In genomic region chr9:29965834-29966233, GRCh38 we compare ENCODE assay signal across 16 cellular contexts.
DNase-seq lines count a peak whose midpoint lies in the region; ATAC-seq and TF ChIP-seq lines count a peak whose summit lies in the region.
"Had no signal": no experiment of that assay in that cellular context is flagged by ENCODE, and none has a peak within 500 bp of the region (broad histone marks: within the 10 kb centered on the region; RNA-seq: fewer than 3 reads in every experiment).

No MANE protein-coding gene starts in this region.

- H3K27me3 ChIP-seq in BE2C: no peaks in the 10 kb centered on the region
- no peaks in the 10 kb centered on the region for H3K27me3 ChIP-seq in smooth muscle cell (ENCODE audit: low read depth)
- no peaks in the 10 kb centered on the region for H3K27me3 ChIP-seq in MG63
- H3K27me3 ChIP-seq: BLaER1 treated with 17β-estradiol and CSF1 and Interleukin-3, amounts not matched to agents 10 nM and 100 nM had no signal

- H3K9me3 ChIP-seq in BE2C (no peaks in the 10 kb centered on the region), smooth muscle cell (replicated peaks; ENCODE audit: low read depth) (no peaks in the 10 kb centered on the region), MG63 (no peaks in the 10 kb centered on the region)
- H3K9me3 ChIP-seq: BLaER1 treated with 17β-estradiol and CSF1 and Interleukin-3, amounts not matched to agents 10 nM and 100 nM; HAP-1 had no signal

- no peak overlapping the region for H3K4me3 ChIP-seq in BE2C (ENCODE audit: low read depth, low read length)
- no peak overlapping the region for H3K4me3 ChIP-seq in smooth muscle cell
- H3K4me3 ChIP-seq in MG63: no peak overlapping the region
- H3K4me3 ChIP-seq: BLaER1 treated with 17β-estradiol and CSF1 and Interleukin-3, amounts not matched to agents 10 nM and 100 nM; GM12878; GM23248; HAP-1 had no signal

- DNase-seq in BE2C (peak; percentile 22), islet precursor cell (peak; percentile 55), smooth muscle cell (lab: John Stamatoyannopoulos, UW; ENCODE audit: unreplicated experiment) (no peak), MG63 (no peak), dermis blood vessel endothelial cell (no peak)
- DNase-seq in activated T-helper 2 cell treated with anti-CD3 and anti-CD28 coated beads, Interferon-gamma antibody, Interleukin-2, Interleukin-4, amounts not matched to agents 10 μg/mL and 5 μg/mL and 100 μg/mL, durations not matched to agents 14 hours and 24 hours and 36 hours (ENCODE audit: low spot score): no peak
- DNase-seq: 8988T; CD8-positive, alpha-beta T cell; COR-L47; DMS 273 treated with DMSO at 0.1 percent for 48 hours; DND-41; GM23248 had no signal

- H3K27me3 Mint-ChIP-seq in activated T-helper 2 cell treated with anti-CD3 and anti-CD28 coated beads, Interferon-gamma antibody, Interleukin-2, Interleukin-4, amounts not matched to agents 10 μg/mL and 5 μg/mL and 100 μg/mL, durations not matched to agents 14 hours and 24 hours and 36 hours (ENCODE audit: low read depth): no peaks in the 10 kb centered on the region

- H3K36me3 Mint-ChIP-seq in activated T-helper 2 cell treated with anti-CD3 and anti-CD28 coated beads, Interferon-gamma antibody, Interleukin-2, Interleukin-4, amounts not matched to agents 10 μg/mL and 5 μg/mL and 100 μg/mL, durations not matched to agents 14 hours and 24 hours and 36 hours (ENCODE audit: low read depth): no peaks in the 10 kb centered on the region
- H3K36me3 Mint-ChIP-seq: CD8-positive, alpha-beta T cell had no signal

- H3K4me3 Mint-ChIP-seq in activated T-helper 2 cell treated with anti-CD3 and anti-CD28 coated beads, Interferon-gamma antibody, Interleukin-2, Interleukin-4, amounts not matched to agents 10 μg/mL and 5 μg/mL and 100 μg/mL, durations not matched to agents 14 hours and 24 hours and 36 hours (ENCODE audit: low read depth): no peak overlapping the region
- H3K4me3 Mint-ChIP-seq: CD8-positive, alpha-beta T cell had no signal

- no peaks in the 10 kb centered on the region for H3K79me2 ChIP-seq in smooth muscle cell (ENCODE audit: low read depth)

- H4K20me1 ChIP-seq in smooth muscle cell (ENCODE audit: low read depth): no peaks in the 10 kb centered on the region
- H4K20me1 ChIP-seq: BLaER1 treated with 17β-estradiol and CSF1 and Interleukin-3, amounts not matched to agents 10 nM and 100 nM had no signal

- H3K9ac ChIP-seq in smooth muscle cell (ENCODE audit: low read depth): peak overlapping the region; percentile 86
- H3K9ac ChIP-seq: BLaER1 treated with 17β-estradiol and CSF1 and Interleukin-3, amounts not matched to agents 10 nM and 100 nM; GM23248 had no signal

- peak; percentile 11; the same call in 1 of the 3 replicates for ATAC-seq in SK-N-SH treated with all-trans-retinoic acid at 6 μM for 48 hours
- ATAC-seq: CD8-positive, alpha-beta T cell; GM12878 had no signal

- no peaks in the 10 kb centered on the region for H3K4me1 Mint-ChIP-seq in activated T-helper 2 cell treated with anti-CD3 and anti-CD28 coated beads, Interferon-gamma antibody, Interleukin-2, Interleukin-4, amounts not matched to agents 10 μg/mL and 5 μg/mL and 100 μg/mL, durations not matched to agents 14 hours and 24 hours and 36 hours (ENCODE audit: low read depth)

- 48% methylated on average over 6 of the region's 6 CpGs for WGBS in smooth muscle cell (ENCODE audit: low lambda C conversion rate)

- intact Hi-C loops in activated T-helper 2 cell treated with anti-CD3 and anti-CD28 coated beads, Interferon-gamma antibody, Interleukin-2, Interleukin-4, amounts not matched to agents 10 μg/mL and 5 μg/mL and 100 μg/mL, durations not matched to agents 14 hours and 24 hours and 36 hours (cut with micrococcal nuclease): no loop called here

- H3F3A ChIP-seq in smooth muscle cell (ENCODE audit: low read depth): no peaks in the 10 kb centered on the region

- H3K27ac ChIP-seq in smooth muscle cell (ENCODE audit: low read depth): peak overlapping the region; percentile 89
- H3K27ac ChIP-seq: BLaER1 treated with 17β-estradiol and CSF1 and Interleukin-3, amounts not matched to agents 10 nM and 100 nM; GM23248 had no signal

- H3K4me1 ChIP-seq in BE2C (peaks cover 6% of the 10 kb centered on the region), smooth muscle cell (ENCODE audit: low read depth) (no peaks in the 10 kb centered on the region)
- H3K4me1 ChIP-seq: BLaER1 treated with 17β-estradiol and CSF1 and Interleukin-3, amounts not matched to agents 10 nM and 100 nM; HAP-1 had no signal

- H3K27ac Mint-ChIP-seq in activated T-helper 2 cell treated with anti-CD3 and anti-CD28 coated beads, Interferon-gamma antibody, Interleukin-2, Interleukin-4, amounts not matched to agents 10 μg/mL and 5 μg/mL and 100 μg/mL, durations not matched to agents 14 hours and 24 hours and 36 hours: no peak overlapping the region
- H3K27ac Mint-ChIP-seq: CD8-positive, alpha-beta T cell had no signal

- peak overlapping the region; percentile 8 for H3K4me2 ChIP-seq in smooth muscle cell
- H3K4me2 ChIP-seq: BLaER1 treated with 17β-estradiol and CSF1 and Interleukin-3, amounts not matched to agents 10 nM and 100 nM had no signal

- TF ChIP-seq CTCF in BE2C (IDR thresholded peaks at IDR 0.05; ENCODE audit: low read depth, low read length) (no peak), smooth muscle cell (IDR thresholded peaks at IDR 0.05; ENCODE audit: borderline replicate concordance, insufficient read depth, poor library complexity, severe bottlenecking) (no peak)

- no peak overlapping the region for H2AFZ ChIP-seq in smooth muscle cell (ENCODE audit: low read depth)
- H2AFZ ChIP-seq: GM23248 had no signal

- peaks cover 10% of the 10 kb centered on the region for H3K9me3 Mint-ChIP-seq in activated T-helper 2 cell treated with anti-CD3 and anti-CD28 coated beads, Interferon-gamma antibody, Interleukin-2, Interleukin-4, amounts not matched to agents 10 μg/mL and 5 μg/mL and 100 μg/mL, durations not matched to agents 14 hours and 24 hours and 36 hours

- H3K36me3 ChIP-seq in BE2C: no peaks in the 10 kb centered on the region
- H3K36me3 ChIP-seq in smooth muscle cell (ENCODE audit: low read depth): no peaks in the 10 kb centered on the region
- H3K36me3 ChIP-seq in MG63: no peaks in the 10 kb centered on the region
- H3K36me3 ChIP-seq: BLaER1 treated with 17β-estradiol and CSF1 and Interleukin-3, amounts not matched to agents 10 nM and 100 nM; HAP-1 had no signal

TF ChIP-seq in SK-N-SH treated with all-trans-retinoic acid at 6 μM for 48 hours, 23 proteins besides CTCF, POLR2A, EP300 and RAD21:
- TF ChIP-seq ESRRG (CRISPR knock-in tag; IDR thresholded peaks at IDR 0.05) (no peak), POU6F1 (CRISPR knock-in tag; IDR thresholded peaks at IDR 0.05; ENCODE audit: borderline replicate concordance, low read depth) (no peak), OSR1 (CRISPR knock-in tag; IDR thresholded peaks at IDR 0.05) (no peak), PATZ1 (CRISPR knock-in tag; IDR thresholded peaks at IDR 0.05; ENCODE audit: borderline replicate concordance) (no peak), ZFP30 (CRISPR knock-in tag; IDR thresholded peaks at IDR 0.05) (no peak), TCF4 (CRISPR knock-in tag; IDR thresholded peaks at IDR 0.05; ENCODE audit: borderline replicate concordance) (no peak), CREB5 (CRISPR knock-in tag; IDR thresholded peaks at IDR 0.05; ENCODE audit: low read depth) (no peak), BACH2 (CRISPR knock-in tag; IDR thresholded peaks at IDR 0.05; ENCODE audit: borderline replicate concordance) (no peak), ZC3H10 (CRISPR knock-in tag; IDR thresholded peaks at IDR 0.05) (no peak), GLIS3 (CRISPR knock-in tag; IDR thresholded peaks at IDR 0.05) (no peak), RARB (CRISPR knock-in tag; IDR thresholded peaks at IDR 0.05) (no peak)

Comparison
In these comparisons a context has a peak if more than half of its experiments do, and no peak if none do; other contexts are left out.
1. DNase-seq: peak in BE2C (single experiment) and islet precursor cell (single experiment); none in smooth muscle cell (single experiment), activated T-helper 2 cell treated with anti-CD3 and anti-CD28 coated beads, Interferon-gamma antibody, Interleukin-2, Interleukin-4, amounts not matched to agents 10 μg/mL and 5 μg/mL and 100 μg/mL, durations not matched to agents 14 hours and 24 hours and 36 hours (single experiment), MG63 (single experiment) and dermis blood vessel endothelial cell (single experiment).